In the genomic region with DNA sequence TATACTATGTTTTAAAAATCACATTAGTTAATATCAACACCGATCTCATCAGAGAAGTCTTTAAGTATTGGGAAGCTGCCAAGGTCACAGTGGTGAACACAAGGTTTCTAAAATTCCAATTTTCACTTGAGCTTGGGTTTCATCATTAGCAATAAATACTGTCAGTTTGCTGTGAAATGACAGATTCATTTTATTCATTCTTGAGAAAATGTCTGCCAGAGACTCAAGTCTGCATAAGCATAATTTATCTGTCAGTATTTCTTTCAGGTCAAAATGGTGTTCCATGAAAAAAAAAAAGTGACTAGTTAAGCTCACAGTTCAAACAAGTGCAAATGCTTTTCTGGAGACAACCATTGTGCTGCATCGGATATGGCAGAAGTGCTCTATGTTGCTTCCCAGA, we compare ENCODE assay signal across 22 cellular contexts.
"Had no signal": no experiment of that assay in that cellular context is flagged by ENCODE, and none has a peak within 500 bp of the region (broad histone marks: within the 10 kb centered on the region; RNA-seq: fewer than 3 reads in every experiment).

No MANE protein-coding gene starts in this region.

- H3K4me1 ChIP-seq: adrenal gland, SJCRH30 had no signal

- H3K4me3 ChIP-seq: adrenal gland, SJCRH30 had no signal

- H3K9me2 ChIP-seq: SK-N-SH had no signal

- H3K4me2 ChIP-seq: SK-N-SH had no signal

- H3K9me3 ChIP-seq: adrenal gland, SJCRH30, SK-N-SH had no signal

- H3K27me3 ChIP-seq: adrenal gland, SJCRH30 had no signal

- H3K36me3 Mint-ChIP-seq: activated naive CD8-positive, alpha-beta T cell treated with anti-CD3 and anti-CD28 coated beads, Interleukin-2, amount 10 ng/mL, durations not matched to agents 7 days and 5 days had no signal

- H3K4me3 Mint-ChIP-seq: activated naive CD8-positive, alpha-beta T cell treated with anti-CD3 and anti-CD28 coated beads, Interleukin-2, amount 10 ng/mL, durations not matched to agents 7 days and 5 days; activated T-cell treated with anti-CD3 and anti-CD28 coated beads, Interleukin-2, amount 50 U/mL, for 72 hours had no signal

- H3K27ac Mint-ChIP-seq: activated naive CD8-positive, alpha-beta T cell treated with anti-CD3 and anti-CD28 coated beads, Interleukin-2, amount 10 ng/mL, durations not matched to agents 7 days and 5 days; activated T-cell treated with anti-CD3 and anti-CD28 coated beads, Interleukin-2, amount 50 U/mL, for 72 hours; activated T-helper 2 cell treated with anti-CD3 and anti-CD28 coated beads, Interferon-gamma antibody, Interleukin-2, Interleukin-4, amounts not matched to agents 10 μg/mL and 5 μg/mL and 100 μg/mL, durations not matched to agents 14 hours and 24 hours and 36 hours had no signal

- H3K27ac ChIP-seq: adrenal gland, SJCRH30 had no signal

- H3K9me3 Mint-ChIP-seq: activated naive CD8-positive, alpha-beta T cell treated with anti-CD3 and anti-CD28 coated beads, Interleukin-2, amount 10 ng/mL, durations not matched to agents 7 days and 5 days; activated T-cell treated with anti-CD3 and anti-CD28 coated beads, Interleukin-2, amount 50 U/mL, for 72 hours; activated T-helper 2 cell treated with anti-CD3 and anti-CD28 coated beads, Interferon-gamma antibody, Interleukin-2, Interleukin-4, amounts not matched to agents 10 μg/mL and 5 μg/mL and 100 μg/mL, durations not matched to agents 14 hours and 24 hours and 36 hours had no signal

- H3K9ac ChIP-seq: SK-N-SH had no signal

- DNase-seq: activated CD4-positive, alpha-beta T cell treated with anti-CD3 and anti-CD28 coated beads for 4 hours; activated CD4-positive, alpha-beta T cell treated with anti-CD3 and anti-CD28 coated beads, Interleukin-2, amount 50 U/mL, for 48 hours; activated gamma-delta T cell treated with Interleukin-2 at 50 U/mL for 16 hours; activated naive CD4-positive, alpha-beta T cell treated with anti-CD3 and anti-CD28 coated beads, Interleukin-2, amount 50 U/mL, for 16 hours; activated naive CD8-positive, alpha-beta T cell treated with anti-CD3 and anti-CD28 coated beads, Interleukin-2, amount 10 ng/mL, durations not matched to agents 7 days and 5 days; activated T-cell treated with anti-CD3 and anti-CD28 coated beads for 4 hours; activated T-cell treated with anti-CD3 and anti-CD28 coated beads, Interleukin-2, amount 50 U/mL, for 72 hours; adrenal gland; anterior cingulate cortex; cerebellar nuclear complex; Kasumi-1; KBM-7; NCI-H1930; NCI-H2171 treated with DMSO at 0.1 percent for 48 hours; NCI-H226; NK-92 treated with Interleukin-12 subunit alpha and Interleukin-12 subunit beta, amount 100 ng/mL, for 24 hours; SJCRH30; SK-N-SH; T-helper 1 cell had no signal

- H3K36me3 ChIP-seq: adrenal gland, SJCRH30 had no signal

- ATAC-seq: activated CD4-positive, CD25-positive, alpha-beta regulatory T cell treated with anti-CD3 and anti-CD28 coated beads, Interleukin-2, amount 50 U/mL, for 24 hours; activated T-cell treated with anti-CD3 and anti-CD28 coated beads, Interleukin-2, amount 50 U/mL, for 72 hours; Right ventricle myocardium inferior had no signal
